Comparison of ENCODE assay signal across 22 cellular contexts in the genomic region with DNA sequence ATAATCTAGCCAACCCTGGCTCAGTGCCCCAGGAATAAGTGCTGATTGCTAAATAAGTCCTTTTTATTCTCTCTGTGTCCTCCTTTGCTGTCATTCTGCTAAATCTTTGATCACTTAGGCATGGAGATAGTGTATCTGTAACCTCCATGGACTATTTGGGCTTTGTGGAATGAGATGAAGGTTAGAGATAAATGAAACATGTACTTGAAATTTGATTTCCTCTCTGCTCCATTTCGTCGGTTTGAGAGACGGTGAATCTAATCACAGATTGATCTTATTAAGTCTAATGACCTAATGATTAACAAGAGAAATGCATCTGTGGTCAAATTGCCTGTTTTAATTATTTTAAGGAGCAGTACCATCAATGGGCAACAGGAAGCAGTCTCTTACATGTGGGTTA.
"Had no signal": no experiment of that assay in that cellular context is flagged by ENCODE, and none has a peak within 500 bp of the region (broad histone marks: within the 10 kb centered on the region; RNA-seq: fewer than 3 reads in every experiment).

No MANE protein-coding gene starts in this region.

- ATAC-seq: HepG2 had no signal

- H3K36me3 ChIP-seq: MG63, SJSA1 had no signal

- DNase-seq: IMR-90, Karpas-422, KG1, MG63, NCI-H1092, NCI-H1105 treated with DMSO at 0.1 percent for 48 hours, NCI-H1436, NCI-H187, NCI-H2029, NCI-H2081 treated with DMSO at 0.1 percent for 48 hours, NCI-H2171, NCI-H226, NCI-H446, NCI-H510A, NCI-H524 treated with DMSO at 0.1 percent for 48 hours, NCI-H69, NCI-H774, Right ventricle myocardium superior, RPMI8226, SIG-M5 had no signal

- H3K27ac ChIP-seq: SJSA1 had no signal

- H3K4me3 ChIP-seq: MG63, SJSA1 had no signal

- H3K27me3 ChIP-seq: MG63 had no signal

- H3K9me3 ChIP-seq: MG63, SJSA1 had no signal

- H3K4me1 ChIP-seq: SJSA1 had no signal
